In the genomic region with DNA sequence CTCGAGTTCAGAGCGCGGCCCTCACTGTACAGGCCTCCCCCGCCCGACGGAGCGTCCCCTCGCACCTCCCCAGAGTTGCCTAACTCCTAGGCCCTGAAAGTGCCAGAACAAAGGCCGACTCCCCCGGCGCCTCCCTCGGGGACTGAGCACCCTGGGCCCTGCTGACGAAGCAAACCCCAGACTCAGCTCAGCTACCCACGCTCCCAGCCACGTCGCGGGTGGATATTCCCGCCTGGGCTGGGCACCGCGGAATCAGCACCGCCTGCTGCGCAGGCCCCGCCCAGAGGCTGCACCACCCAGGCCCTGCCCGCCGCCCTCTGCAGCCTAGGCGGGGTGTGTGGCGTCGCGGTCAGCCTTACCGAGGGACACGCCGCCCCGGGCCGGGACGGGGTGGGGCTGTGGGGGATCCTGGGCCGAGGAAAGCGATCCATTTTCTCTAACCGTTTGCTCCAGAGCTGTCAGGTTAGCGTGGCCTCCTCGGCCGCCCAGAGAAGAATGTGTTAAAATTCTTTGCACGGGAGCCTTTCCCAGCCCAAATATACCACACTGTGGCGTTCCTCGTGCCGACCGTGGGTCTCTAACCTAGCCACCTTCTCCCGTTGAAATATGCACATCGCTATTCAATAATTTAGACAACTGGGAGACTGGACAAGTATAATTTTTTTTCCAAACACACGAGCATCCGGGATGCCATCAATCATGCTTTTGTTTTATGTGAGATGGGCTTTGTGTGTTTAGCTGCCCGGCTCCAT, we compare ENCODE assay signal across 9 cellular contexts. TPM values are rescaled to one million over a fixed set of nuclear protein-coding genes. Genes with fewer than 3 reads are reported as not detected.
DNase-seq lines count a peak whose midpoint lies in the region; ATAC-seq, FAIRE-seq and TF ChIP-seq lines count a peak whose summit lies in the region.
"Had no signal": no experiment of that assay in that cellular context is flagged by ENCODE, and none has a peak within 500 bp of the region (broad histone marks: within the 10 kb centered on the region; RNA-seq: fewer than 3 reads in every experiment).

No MANE protein-coding gene starts in this region.

- no peak for ATAC-seq in HG03354 (IDR thresholded peaks at IDR 0.05; ENCODE audit: poor library complexity, severe bottlenecking, unreplicated experiment)
- no peak for ATAC-seq in HG02970 (IDR thresholded peaks at IDR 0.05; ENCODE audit: low FRiP score, unreplicated experiment)

- H3K36me3 Mint-ChIP-seq in mesothelial cell of epicardium = no peaks in the 10 kb centered on the region

- no peak for TF ChIP-seq CTCF in mesothelial cell of epicardium (IDR thresholded peaks at IDR 0.05; ENCODE audit: unreplicated experiment)

- H3K9me3 Mint-ChIP-seq in mesothelial cell of epicardium = no peaks in the 10 kb centered on the region

- in situ Hi-C loops in T47D (cut with HindIII; ENCODE audit: low pct_unique_long_range_greater_than_20kb, low sequenced_read_pairs) = no loop called here

- no peak for FAIRE-seq in RCC 7860 (lab: Jason Lieb, UNC)
- FAIRE-seq: GM18507 had no signal

- DNase-seq in COLO668 (lab: John Stamatoyannopoulos, UW; ENCODE audit: unreplicated experiment) = peak; percentile 71
- DNase-seq in HT-29 (ENCODE audit: low spot score) = peak; percentile 52
- peak; percentile 86 to 89 for DNase-seq in T47D (ENCODE audit: low read depth in 1 of 2, low spot score in 1 of 2)
- no peak for DNase-seq in mesothelial cell of epicardium (ENCODE audit: low spot score in 2 of 2, unreplicated experiment in 2 of 2)
- no peak for DNase-seq in NCI-H2107 treated with DMSO at 0.1 percent for 48 hours (lab: John Stamatoyannopoulos, UW; ENCODE audit: unreplicated experiment)
- no peak for DNase-seq in RCC 7860 (ENCODE audit: low spot score)

- H3K27me3 Mint-ChIP-seq in mesothelial cell of epicardium (ENCODE audit: low read depth) = peaks cover 75% of the 10 kb centered on the region

- H3K27ac Mint-ChIP-seq in mesothelial cell of epicardium = peak overlapping the region; percentile 34

- peak overlapping the region; percentile 42 for H3K4me3 Mint-ChIP-seq in mesothelial cell of epicardium

- peaks cover 40% of the 10 kb centered on the region for H3K4me1 Mint-ChIP-seq in mesothelial cell of epicardium

RNA-seq across cellular contexts. Expression of a gene that starts 31.4 kb away (rescaled TPM):
- total RNA-seq in HT-29 (2014; rRNA removed; shearing (Covaris generic)) = 2.2 and 3.8 TPM in 2 replicates
- 62.4 to 63.5 TPM (median 63.4 TPM) in 3 replicates for total RNA-seq in mesothelial cell of epicardium

Comparison
In these comparisons a context has a peak if more than half of its experiments do, and no peak if none do; other contexts are left out.
1. DNase-seq: peak in COLO668 (single experiment), HT-29 (single experiment) and T47D (2 of 2); none in mesothelial cell of epicardium (0 of 2), NCI-H2107 treated with DMSO at 0.1 percent for 48 hours (single experiment) and RCC 7860 (single experiment).
2. RNA of a gene that starts 31.4 kb away (total RNA-seq): 62.4 to 63.5 TPM in mesothelial cell of epicardium; 2.2 to 3.8 TPM in HT-29; every median in the first group is over 10 times any median in the second.